9 cellular contexts compared by ENCODE assay signal in the genomic region with DNA sequence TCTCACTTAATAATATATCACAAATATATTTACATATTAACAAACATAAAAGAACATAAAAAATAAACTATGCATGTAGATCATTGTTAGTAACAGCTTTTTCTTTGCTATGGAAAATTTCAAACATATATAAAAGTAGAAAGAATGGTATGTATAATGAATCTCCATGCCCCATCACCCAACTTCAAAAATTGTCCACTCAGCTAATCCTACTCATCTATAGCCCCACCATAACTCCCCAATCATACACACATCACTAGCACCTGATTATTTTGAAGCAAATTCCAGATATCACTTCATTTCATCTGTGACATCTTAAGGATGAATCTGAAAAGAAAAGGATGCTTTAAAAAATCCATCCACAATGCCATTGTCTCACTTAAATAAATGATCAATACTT. TPM values are rescaled to one million over a fixed set of nuclear protein-coding genes. Genes with fewer than 3 reads are reported as not detected.
"Had no signal": no experiment of that assay in that cellular context is flagged by ENCODE, and none has a peak within 500 bp of the region (broad histone marks: within the 10 kb centered on the region; RNA-seq: fewer than 3 reads in every experiment).

No MANE protein-coding gene starts in this region.

- H3K27ac ChIP-seq: GM23248, KMS-11 had no signal

- H3K4me3 ChIP-seq: GM23248 had no signal

- H3K4me2 ChIP-seq: KMS-11 had no signal

- H2AFZ ChIP-seq: GM23248 had no signal

- FAIRE-seq: H54, HTR-8/SVneo had no signal

- H3K9ac ChIP-seq: GM23248, KMS-11 had no signal

- DNase-seq: GM23248, GOT3, HCEC 1CT, Karpas-422, KBM-7 had no signal

RNA-seq across cellular contexts. Expression of a gene that starts 46.8 kb away (rescaled TPM):
- total RNA-seq: GM23248, HT-29 had no signal
- polyA plus RNA-seq: GM23248 had no signal
